8 cellular contexts compared by ENCODE assay signal in genomic region chr3:40524222-40524570, GRCh38. TPM values are rescaled to one million over a fixed set of nuclear protein-coding genes. Genes with fewer than 3 reads are reported as not detected.
DNase-seq lines count a peak whose midpoint lies in the region; ATAC-seq and TF ChIP-seq lines count a peak whose summit lies in the region.

No MANE protein-coding gene starts in this region.

- DNase-seq in astrocyte of the cerebellum (ENCODE audit: low read depth) (no peak), right lobe of liver (no peak), transverse colon (no peak), H4 (ENCODE audit: low spot score) (no peak), NAMALWA (ENCODE audit: low spot score) (no peak)
- no peak for DNase-seq in effector CD8-positive, alpha-beta T cell (lab: John Stamatoyannopoulos, UW)

- H3K27me3 ChIP-seq in right lobe of liver: no peaks in the 10 kb centered on the region
- H3K27me3 ChIP-seq in transverse colon: no peaks in the 10 kb centered on the region

- H3K9me3 ChIP-seq in right lobe of liver (no peaks in the 10 kb centered on the region), transverse colon (no peaks in the 10 kb centered on the region)

- WGBS in right lobe of liver (ENCODE audit: insufficient coverage, low coverage, low lambda C conversion rate, missing lambda C conversion rate): 7% methylated on average over 4 of the region's 5 CpGs
- 9 to 16% methylated on average over 2 to 5 of the region's 5 CpGs for WGBS in transverse colon (ENCODE audit: low coverage in 1 of 2), 2 donors

- in situ Hi-C loops in astrocyte of the cerebellum (cut with HindIII; ENCODE audit: low sequenced_read_pairs) (no loop called here), transverse colon (cut with MboI; ENCODE audit: low pct_ligation_motif_present in 1 of 4, low pct_unique_long_range_greater_than_20kb in 1 of 4, low sequenced_read_pairs in 3 of 4) (loop anchor here in 1 of 4 donors (10.0 kb wide), 1 partner anchor 59 kb away; no protein-coding TSS in a partner anchor)

- peak overlapping the region; percentile 56 to 69 (median 65) for H3K27ac ChIP-seq in right lobe of liver
- H3K27ac ChIP-seq in transverse colon: peak overlapping the region; percentile 89 to 94 (median 92)

- H3K36me3 ChIP-seq in right lobe of liver: peaks cover 0 to 8% (median 2%) of the 10 kb centered on the region in 4 donors
- peaks cover 0 to 11% (median 5%) of the 10 kb centered on the region in 4 donors for H3K36me3 ChIP-seq in transverse colon

- ATAC-seq in GM18517 (IDR thresholded peaks at IDR 0.05; ENCODE audit: unreplicated experiment) (peak; percentile 15), HG03354 (IDR thresholded peaks at IDR 0.05; ENCODE audit: poor library complexity, severe bottlenecking, unreplicated experiment) (peak; percentile 30), right lobe of liver (no peak)

- TF ChIP-seq EP300 in transverse colon (IDR thresholded peaks at IDR 0.05; ENCODE audit: low read depth): no peak

- H3K4me3 ChIP-seq in astrocyte of the cerebellum (ENCODE audit: low read depth, low read length) (peak overlapping the region; percentile 73), right lobe of liver (peak overlapping the region; percentile 63 to 86 (median 68)), transverse colon (peak overlapping the region; percentile 72 to 98 (median 81))

- TF ChIP-seq POLR2A in right lobe of liver (IDR thresholded peaks at IDR 0.05) (no peak), transverse colon (IDR thresholded peaks at IDR 0.05) (no peak)

- no peak for TF ChIP-seq CTCF in astrocyte of the cerebellum (IDR thresholded peaks at IDR 0.05; ENCODE audit: low read depth, low read length, missing control alignments)
- no peak for TF ChIP-seq CTCF in right lobe of liver (IDR thresholded peaks at IDR 0.05)
- no peak for TF ChIP-seq CTCF in transverse colon (IDR thresholded peaks at IDR 0.05)

- intact Hi-C loops in right lobe of liver (cut with DNase I) (no loop called here), transverse colon (cut with DNase I; ENCODE audit: low total_unique reads) (no loop called here)

- no peaks in the 10 kb centered on the region for H3K4me1 ChIP-seq in right lobe of liver
- peaks cover 0 to 24% (median 16%) of the 10 kb centered on the region in 4 donors for H3K4me1 ChIP-seq in transverse colon

RNA-seq across cellular contexts. Expression of gene ZNF621, which starts 0.6 kb away (rescaled TPM):
- total RNA-seq in right lobe of liver: 10 to 100 TPM in 1 of 6 experiments, 1 to 10 TPM in 5; 4.9 to 11.1 (median 7.8) TPM
- 10 to 100 TPM; 11.9 to 21.9 (median 16.2) TPM for total RNA-seq in transverse colon
- 3.5 and 10.0 TPM in 2 replicates for total RNA-seq in H4 (2014; rRNA removed; shearing (Covaris generic))

RNA-seq across cellular contexts. Expression of gene ZNF620, which starts 18.4 kb away (rescaled TPM):
- total RNA-seq in right lobe of liver: 1 to 10 TPM; 1.1 to 2.3 (median 1.6) TPM
- total RNA-seq in transverse colon: 1 to 10 TPM in 3 of 4 donors, not detected in 1; 2.6 to 8.0 (median 4.3) TPM
- 0.66 TPM in 1 of 2 replicates, not detected in the other for total RNA-seq in H4 (2014; rRNA removed; shearing (Covaris generic))

RNA-seq across cellular contexts. Expression of gene ZNF619, which starts 47.3 kb away (rescaled TPM):
- total RNA-seq in right lobe of liver (1 to 10 TPM; 2.0 to 5.2 (median 4.5) TPM), transverse colon (1 to 10 TPM; 2.0 to 7.9 (median 4.8) TPM)
- 3.1 and 3.9 TPM in 2 replicates for total RNA-seq in H4 (2014; rRNA removed; shearing (Covaris generic))

Comparison
In these comparisons a context has a peak if more than half of its experiments do, and no peak if none do; other contexts are left out.
1. ATAC-seq: peak in GM18517 (single experiment) and HG03354 (single experiment); none in right lobe of liver (0 of 4).
2. Peak in every context shown above with its lines, with median percentiles within 50 percentile points of each other: H3K4me3 ChIP-seq.